In genomic region chr1:208807446-208808117, GRCh38 we compare ENCODE assay signal across 1 cellular context.
TF ChIP-seq lines count a peak whose summit lies in the region.

No MANE protein-coding gene starts in this region.

TF ChIP-seq in SK-N-SH, 30 proteins besides CTCF, POLR2A, EP300 and RAD21 (continued from another document):
- TF ChIP-seq MEF2A (IDR thresholded peaks at IDR 0.05; ENCODE audit: borderline replicate concordance, low read depth) (no peak), MXI1 (IDR thresholded peaks at IDR 0.05; ENCODE audit: low read depth, low read length) (no peak), NRF1 (IDR thresholded peaks at IDR 0.05; ENCODE audit: low read depth, low read length) (no peak), MAX (IDR thresholded peaks at IDR 0.05; ENCODE audit: low read depth) (no peak), TAF1 (IDR thresholded peaks at IDR 0.05; ENCODE audit: borderline replicate concordance, low read depth, low read length) (no peak), YY1 (IDR thresholded peaks at IDR 0.05; ENCODE audit: low read depth) (no peak), FOXJ3 (CRISPR knock-in tag; IDR thresholded peaks at IDR 0.05) (no peak), RFX5 (IDR thresholded peaks at IDR 0.05; ENCODE audit: low read length) (no peak), CHD2 (IDR thresholded peaks at IDR 0.05; ENCODE audit: low read length, partially characterized antibody) (no peak)
